ENCODE assay signal across 16 cellular contexts in the genomic region with DNA sequence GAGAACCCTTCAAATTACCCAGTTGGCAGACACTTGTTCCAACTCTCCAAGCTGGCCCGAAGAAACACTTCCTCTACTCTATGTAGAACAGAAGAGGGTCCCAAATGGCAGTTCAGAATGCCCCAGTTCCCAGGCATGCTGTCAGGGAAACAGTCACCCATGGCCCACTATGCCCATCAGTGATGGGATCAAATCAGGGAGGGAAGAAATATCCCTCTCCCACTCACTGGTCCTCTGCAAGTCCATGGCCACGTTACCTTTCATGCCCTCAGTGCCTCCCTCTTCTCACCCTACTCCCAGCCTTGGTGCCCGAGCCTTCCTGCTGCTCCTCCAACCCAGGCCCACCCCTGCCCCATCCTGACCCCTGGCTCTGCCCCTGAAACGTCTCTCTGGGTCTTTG. TPM values are rescaled to one million over a fixed set of nuclear protein-coding genes. Genes with fewer than 3 reads are reported as not detected.
"Had no signal": no experiment of that assay in that cellular context is flagged by ENCODE, and none has a peak within 500 bp of the region (broad histone marks: within the 10 kb centered on the region; RNA-seq: fewer than 3 reads in every experiment).

No MANE protein-coding gene starts in this region.

- H3K27me3 Mint-ChIP-seq: activated CD4-positive, alpha-beta T cell treated with anti-CD3 and anti-CD28 coated beads, Interleukin-2, amount 10 ng/mL, durations not matched to agents 24 days and 14 days; memory B cell; stimulated activated memory B cell treated with anti-CD40 and anti-IgM and Interleukin-4, amounts not matched to agents 10 μg/mL and 1 μg/mL and 100 μg/mL, for 72 hours had no signal

- H3K27ac Mint-ChIP-seq: activated CD4-positive, alpha-beta T cell treated with anti-CD3 and anti-CD28 coated beads, Interleukin-2, amount 10 ng/mL, durations not matched to agents 24 days and 14 days; memory B cell; stimulated activated memory B cell treated with anti-CD40 and anti-IgM and Interleukin-4, amounts not matched to agents 10 μg/mL and 1 μg/mL and 100 μg/mL, for 72 hours; WTC11 had no signal

- DNase-seq: activated CD4-positive, alpha-beta T cell treated with anti-CD3 and anti-CD28 coated beads, Interleukin-2, amount 10 ng/mL, durations not matched to agents 24 days and 14 days; activated effector memory CD4-positive, alpha-beta T cell treated with anti-CD3 and anti-CD28 coated beads, Interleukin-2, amount 50 U/mL, for 16 hours; activated T-cell treated with anti-CD3 and anti-CD28 coated beads for 4 hours; dermis blood vessel endothelial cell; foreskin melanocyte; left ventricle myocardium inferior; right cardiac atrium; SHP77 treated with DMSO at 0.1 percent for 48 hours; tibial artery had no signal

- H3K4me1 Mint-ChIP-seq: stimulated activated memory B cell treated with anti-CD40 and anti-IgM and Interleukin-4, amounts not matched to agents 10 μg/mL and 1 μg/mL and 100 μg/mL, for 72 hours had no signal

- ATAC-seq: right cardiac atrium; SK-N-SH treated with all-trans-retinoic acid at 6 μM for 48 hours; stimulated activated memory B cell treated with anti-CD40 and anti-IgM and Interleukin-4, amounts not matched to agents 10 μg/mL and 1 μg/mL and 100 μg/mL, for 72 hours; WTC11 had no signal

- H3K36me3 Mint-ChIP-seq: WTC11 had no signal

- H3K4me3 Mint-ChIP-seq: activated CD4-positive, alpha-beta T cell treated with anti-CD3 and anti-CD28 coated beads, Interleukin-2, amount 10 ng/mL, durations not matched to agents 24 days and 14 days; memory B cell; stimulated activated memory B cell treated with anti-CD40 and anti-IgM and Interleukin-4, amounts not matched to agents 10 μg/mL and 1 μg/mL and 100 μg/mL, for 72 hours; WTC11 had no signal

- H3K9me3 Mint-ChIP-seq: activated CD4-positive, alpha-beta T cell treated with anti-CD3 and anti-CD28 coated beads, Interleukin-2, amount 10 ng/mL, durations not matched to agents 24 days and 14 days; memory B cell; stimulated activated memory B cell treated with anti-CD40 and anti-IgM and Interleukin-4, amounts not matched to agents 10 μg/mL and 1 μg/mL and 100 μg/mL, for 72 hours; WTC11 had no signal

RNA-seq across cellular contexts. Expression of a gene that starts 16.6 kb away (rescaled TPM):
- polyA plus RNA-seq: neural cell had no signal

RNA-seq across cellular contexts. Expression of a gene that starts 57.7 kb away (rescaled TPM):
- total RNA-seq: activated CD4-positive, alpha-beta T cell treated with anti-CD3 and anti-CD28 coated beads, Interleukin-2, amount 10 ng/mL, durations not matched to agents 24 days and 14 days; chondrocyte; kidney epithelial cell had no signal
- polyA plus RNA-seq: neural cell had no signal
